In the genomic region with DNA sequence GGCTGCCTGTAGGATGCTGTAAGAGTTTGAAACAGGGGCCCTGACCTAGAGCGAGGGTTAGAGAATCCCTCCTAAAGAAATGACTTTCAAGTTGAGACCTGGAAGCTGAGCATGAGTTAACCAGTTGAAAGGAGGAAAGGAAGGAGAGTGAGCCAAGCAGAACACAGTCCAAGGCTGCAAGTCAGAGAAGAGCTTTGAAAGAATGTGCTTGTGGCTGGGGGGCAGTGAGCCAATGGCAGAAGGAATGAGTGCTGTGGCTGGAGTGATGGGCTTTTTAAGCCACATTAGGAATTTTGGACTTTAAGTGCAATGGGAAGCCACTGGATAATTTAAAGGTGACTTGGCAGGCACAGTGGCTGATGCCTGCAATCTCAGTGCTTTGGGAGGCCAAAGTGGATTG, we compare ENCODE assay signal across 10 cellular contexts. TPM values are rescaled to one million over a fixed set of nuclear protein-coding genes. Genes with fewer than 3 reads are reported as not detected.
A peak's percentile ranks its signal among the peaks of the same experiment; 100 is the strongest.
DNase-seq lines count a peak whose midpoint lies in the region; ATAC-seq and TF ChIP-seq lines count a peak whose summit lies in the region.
"Had no signal": no experiment of that assay in that cellular context is flagged by ENCODE, and none has a peak within 500 bp of the region (broad histone marks: within the 10 kb centered on the region; RNA-seq: fewer than 3 reads in every experiment).

No MANE protein-coding gene starts in this region.

- H3K4me3 Mint-ChIP-seq in brain (peak overlapping the region in 1 of 5 experiments; percentile 33), natural killer cell (peak overlapping the region; percentile 60)

- no peak overlapping the region for H3K4me3 ChIP-seq in AG10803 (ENCODE audit: low read length)

- ATAC-seq in natural killer cell: no peak
- no peak for ATAC-seq in GM21737 (IDR thresholded peaks at IDR 0.05; ENCODE audit: unreplicated experiment)
- ATAC-seq in GM18867 (IDR thresholded peaks at IDR 0.05; ENCODE audit: unreplicated experiment): no peak
- no peak for ATAC-seq in GM19395 (IDR thresholded peaks at IDR 0.05; ENCODE audit: unreplicated experiment)
- ATAC-seq: activated CD4-positive, CD25-positive, alpha-beta regulatory T cell treated with anti-CD3 and anti-CD28 coated beads, Interleukin-2, amount 50 U/mL, for 24 hours had no signal

- H3K27ac Mint-ChIP-seq in brain: peak overlapping the region in 3 of 5 experiments; percentile 13 to 66 (median 57)
- peak overlapping the region; percentile 87 to 94 for H3K27ac Mint-ChIP-seq in natural killer cell

- TF ChIP-seq CTCF in AG10803 (conservative IDR thresholded peaks at IDR 0.05; ENCODE audit: low read length) (no peak), brain (conservative IDR thresholded peaks at IDR 0.05) (no peak), natural killer cell (IDR thresholded peaks at IDR 0.05) (no peak), GM13977 (IDR thresholded peaks at IDR 0.05; ENCODE audit: extremely low read depth, insufficient read depth, missing control alignments) (no peak)

- intact Hi-C loops in natural killer cell (cut with micrococcal nuclease): no loop called here

- DNase-seq in AG10803 (ENCODE audit: low read depth): peak; percentile 72
- DNase-seq in HT1080 (ENCODE audit: low read depth): peak; percentile 58
- no peak for DNase-seq in natural killer cell
- no peak for DNase-seq in GM13977 (ENCODE audit: low spot score)
- DNase-seq: cerebellar nuclear complex had no signal

- H3K4me1 Mint-ChIP-seq in brain (peaks cover 47% of the 10 kb centered on the region), natural killer cell (peaks cover 31 to 34% of the 10 kb centered on the region in 2 donors)

- H3K27me3 Mint-ChIP-seq in brain (no peaks in the 10 kb centered on the region), natural killer cell (ENCODE audit: low read depth in 2 of 2) (no peaks in the 10 kb centered on the region)

- no peaks in the 10 kb centered on the region for H3K36me3 Mint-ChIP-seq in brain
- H3K36me3 Mint-ChIP-seq in natural killer cell: no peaks in the 10 kb centered on the region

- H3K9me3 Mint-ChIP-seq in brain (peaks cover 0 to 3% (median 0%) of the 10 kb centered on the region in 5 experiments), natural killer cell (no peaks in the 10 kb centered on the region)

- in situ Hi-C loops in GM13977 (cut with MboI; ENCODE audit: low pct_unique_long_range_greater_than_20kb, low sequenced_read_pairs, unreplicated experiment): no loop called here

RNA-seq across cellular contexts. Expression of gene CDKN1B, which starts 18.1 kb away (rescaled TPM):
- 18.9 and 24.0 TPM in 2 replicates for total RNA-seq in HT1080 (2014; rRNA removed; shearing (Covaris generic))
- 16.8 and 18.8 TPM in 2 replicates for polyA plus RNA-seq in HT1080 (2015; cell fraction: cytosol; rRNA removed)
- polyA plus RNA-seq in HT1080 (2015; cell fraction: nucleus; rRNA removed): 24.8 and 27.6 TPM in 2 replicates
- 81.4 TPM for polyA plus RNA-seq in brain (ENCODE audit: insufficient read depth, low read depth, low replicate concordance)
- total RNA-seq in natural killer cell: 100 to 1,000 TPM; 119 to 207 (median 130) TPM

RNA-seq across cellular contexts. Expression of gene GPR19, which starts 39.3 kb away (rescaled TPM):
- total RNA-seq in HT1080 (2014; rRNA removed; shearing (Covaris generic)): 0.37 and 0.73 TPM in 2 replicates
- polyA plus RNA-seq in HT1080 (2015; cell fraction: cytosol; rRNA removed): 0.41 and 0.94 TPM in 2 replicates
- 1.2 and 3.3 TPM in 2 replicates for polyA plus RNA-seq in HT1080 (2015; cell fraction: nucleus; rRNA removed)
- 11.3 TPM for polyA plus RNA-seq in brain (ENCODE audit: insufficient read depth, low read depth, low replicate concordance)
- 1 to 10 TPM in 2 of 3 donors, under 1 TPM in 1; 0.45 to 2.6 (median 2.2) TPM for total RNA-seq in natural killer cell

RNA-seq across cellular contexts. Expression of gene APOLD1, which starts 50.2 kb away (rescaled TPM):
- 1.8 and 2.8 TPM in 2 replicates for total RNA-seq in HT1080 (2014; rRNA removed; shearing (Covaris generic))
- 0.69 and 0.71 TPM in 2 replicates for polyA plus RNA-seq in HT1080 (2015; cell fraction: cytosol; rRNA removed)
- polyA plus RNA-seq in HT1080 (2015; cell fraction: nucleus; rRNA removed): 0.23 and 0.25 TPM in 2 replicates
- polyA plus RNA-seq in brain (ENCODE audit: insufficient read depth, low read depth, low replicate concordance): 23.9 TPM
- total RNA-seq in natural killer cell: 1 to 10 TPM in 2 of 3 donors, under 1 TPM in 1; 0.70 to 1.6 (median 1.6) TPM

Comparison
In these comparisons a context has a peak if more than half of its experiments do, and no peak if none do; other contexts are left out.
1. DNase-seq: peak in AG10803 (single experiment) and HT1080 (single experiment); none in natural killer cell (single experiment) and GM13977 (single experiment).